8 cellular contexts compared by ENCODE assay signal in the genomic region with DNA sequence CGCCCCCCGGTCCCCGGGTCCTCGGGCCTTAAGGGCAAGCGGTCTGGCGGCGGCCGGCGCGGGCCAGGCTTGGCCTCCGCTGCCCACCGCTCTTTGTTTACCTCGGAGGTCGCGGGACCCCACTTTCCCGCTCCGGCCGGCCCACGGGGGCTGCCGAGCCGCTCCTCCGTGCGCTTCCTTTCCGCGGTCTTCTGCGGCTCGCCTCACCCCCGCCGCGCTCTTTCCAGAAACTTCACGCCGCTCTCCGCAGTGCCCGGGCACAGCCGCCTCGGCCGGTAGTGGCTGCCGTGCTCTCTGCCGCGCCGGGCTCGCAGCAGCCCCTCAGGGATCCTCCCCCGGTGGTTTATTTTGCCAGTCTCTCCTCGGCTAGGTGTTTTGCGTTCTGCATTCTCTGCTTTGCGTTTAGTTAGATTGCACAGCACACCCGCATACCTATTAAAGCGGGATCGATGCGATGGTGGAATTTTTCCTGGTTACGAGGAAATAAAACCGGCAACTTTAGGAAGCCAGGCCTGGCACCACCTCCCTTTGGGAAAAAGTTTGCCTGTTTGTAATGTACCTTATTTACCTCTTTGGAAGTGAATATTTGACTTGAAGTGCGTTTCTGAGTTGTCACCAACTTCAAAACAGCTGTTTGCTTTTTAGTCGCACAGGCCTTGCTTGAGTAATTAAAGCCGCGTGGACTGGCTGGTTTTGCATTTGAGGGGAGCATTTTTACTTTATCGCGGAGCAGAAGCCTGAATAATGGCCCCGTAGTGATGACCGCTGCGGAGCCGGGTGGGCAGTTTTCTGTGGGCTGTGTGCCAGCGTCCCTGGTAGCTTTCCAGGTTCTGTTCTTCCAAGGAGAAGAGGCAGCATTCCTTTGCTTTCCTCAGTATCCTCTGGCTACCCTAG. TPM values are rescaled to one million over a fixed set of nuclear protein-coding genes. Genes with fewer than 3 reads are reported as not detected.
A peak's percentile ranks its signal among the peaks of the same experiment; 100 is the strongest.
DNase-seq lines count a peak whose midpoint lies in the region; ATAC-seq and TF ChIP-seq lines count a peak whose summit lies in the region.

No MANE protein-coding gene starts in this region.

- H3K27ac ChIP-seq in suprapubic skin = peak overlapping the region; percentile 94

- intact Hi-C loops in activated T-helper 2 cell treated with anti-CD3 and anti-CD28 coated beads, Interferon-gamma antibody, Interleukin-2, Interleukin-4, amounts not matched to agents 10 μg/mL and 5 μg/mL and 100 μg/mL, durations not matched to agents 14 hours and 24 hours and 36 hours (cut with micrococcal nuclease) = loop anchor here (1.0 to 10.0 kb wide), 5 partner anchors 49 to 733 kb away; a partner anchor contains a TSS

- ATAC-seq in GM18858 (IDR thresholded peaks at IDR 0.05; ENCODE audit: unreplicated experiment) = peak; percentile 18
- peak; percentile 48 for ATAC-seq in HG03097 (IDR thresholded peaks at IDR 0.05; ENCODE audit: low FRiP score, unreplicated experiment)

- TF ChIP-seq POLR2A in suprapubic skin (IDR thresholded peaks at IDR 0.05) = no peak

- H3K4me3 Mint-ChIP-seq in activated T-helper 2 cell treated with anti-CD3 and anti-CD28 coated beads, Interferon-gamma antibody, Interleukin-2, Interleukin-4, amounts not matched to agents 10 μg/mL and 5 μg/mL and 100 μg/mL, durations not matched to agents 14 hours and 24 hours and 36 hours (ENCODE audit: low read depth) = peak overlapping the region; percentile 94
- H3K4me3 Mint-ChIP-seq in nephron = peak overlapping the region; percentile 95 to 100 (median 99)

- no peaks in the 10 kb centered on the region for H3K27me3 ChIP-seq in suprapubic skin

- TF ChIP-seq EP300 in suprapubic skin (IDR thresholded peaks at IDR 0.05) = no peak

- no peaks in the 10 kb centered on the region for H3K9me3 ChIP-seq in suprapubic skin

- H3K36me3 Mint-ChIP-seq in activated T-helper 2 cell treated with anti-CD3 and anti-CD28 coated beads, Interferon-gamma antibody, Interleukin-2, Interleukin-4, amounts not matched to agents 10 μg/mL and 5 μg/mL and 100 μg/mL, durations not matched to agents 14 hours and 24 hours and 36 hours (ENCODE audit: low read depth) = peaks cover 2% of the 10 kb centered on the region
- H3K36me3 Mint-ChIP-seq in nephron (ENCODE audit: low read depth) = peaks cover 6% of the 10 kb centered on the region

- no peaks in the 10 kb centered on the region for H3K27me3 Mint-ChIP-seq in activated T-helper 2 cell treated with anti-CD3 and anti-CD28 coated beads, Interferon-gamma antibody, Interleukin-2, Interleukin-4, amounts not matched to agents 10 μg/mL and 5 μg/mL and 100 μg/mL, durations not matched to agents 14 hours and 24 hours and 36 hours (ENCODE audit: low read depth)
- no peaks in the 10 kb centered on the region for H3K27me3 Mint-ChIP-seq in nephron (ENCODE audit: low read depth)

- H3K4me3 ChIP-seq in fibroblast of the aortic adventitia (ENCODE audit: low read depth, low read length) (peak overlapping the region; percentile 90), suprapubic skin (peak overlapping the region; percentile 89)

- H3K4me1 Mint-ChIP-seq in activated T-helper 2 cell treated with anti-CD3 and anti-CD28 coated beads, Interferon-gamma antibody, Interleukin-2, Interleukin-4, amounts not matched to agents 10 μg/mL and 5 μg/mL and 100 μg/mL, durations not matched to agents 14 hours and 24 hours and 36 hours (ENCODE audit: low read depth) = peaks cover 29% of the 10 kb centered on the region
- H3K4me1 Mint-ChIP-seq in nephron = peaks cover 17% of the 10 kb centered on the region

- TF ChIP-seq CTCF in fibroblast of the aortic adventitia (IDR thresholded peaks at IDR 0.05; ENCODE audit: insufficient read depth, low read length) (no peak), nephron (IDR thresholded peaks at IDR 0.05; ENCODE audit: unreplicated experiment in 3 of 3) (no peak), suprapubic skin (IDR thresholded peaks at IDR 0.05) (no peak)

- H3K27ac Mint-ChIP-seq in activated T-helper 2 cell treated with anti-CD3 and anti-CD28 coated beads, Interferon-gamma antibody, Interleukin-2, Interleukin-4, amounts not matched to agents 10 μg/mL and 5 μg/mL and 100 μg/mL, durations not matched to agents 14 hours and 24 hours and 36 hours = peak overlapping the region; percentile 89
- H3K27ac Mint-ChIP-seq in nephron = peak overlapping the region; percentile 95 to 98 (median 97)

- peaks cover 34% of the 10 kb centered on the region for H3K4me1 ChIP-seq in suprapubic skin

- WGBS in suprapubic skin = under 1% methylated on average over 21 of the region's 63 CpGs

- H3K9me3 Mint-ChIP-seq in activated T-helper 2 cell treated with anti-CD3 and anti-CD28 coated beads, Interferon-gamma antibody, Interleukin-2, Interleukin-4, amounts not matched to agents 10 μg/mL and 5 μg/mL and 100 μg/mL, durations not matched to agents 14 hours and 24 hours and 36 hours = no peaks in the 10 kb centered on the region
- H3K9me3 Mint-ChIP-seq in nephron = no peaks in the 10 kb centered on the region

- H3K36me3 ChIP-seq in suprapubic skin = no peaks in the 10 kb centered on the region

- DNase-seq in A172 (ENCODE audit: low spot score) = peak; percentile 25
- peak; percentile 12 for DNase-seq in OCI-M2 (lab: John Stamatoyannopoulos, UW; ENCODE audit: unreplicated experiment)
- peak; percentile 51 for DNase-seq in activated T-helper 2 cell treated with anti-CD3 and anti-CD28 coated beads, Interferon-gamma antibody, Interleukin-2, Interleukin-4, amounts not matched to agents 10 μg/mL and 5 μg/mL and 100 μg/mL, durations not matched to agents 14 hours and 24 hours and 36 hours (ENCODE audit: low spot score)
- peak; percentile 54 for DNase-seq in fibroblast of the aortic adventitia (ENCODE audit: low read depth)
- DNase-seq in suprapubic skin (ENCODE audit: low spot score in 2 of 2) = peak; percentile 73 to 80

RNA-seq across cellular contexts. Expression of a gene that starts 0.8 kb away (rescaled TPM):
- 12.1 and 16.9 TPM in 2 replicates for total RNA-seq in A172 (2014; rRNA removed; shearing (Covaris generic))
- 27.9 and 28.5 TPM in 2 replicates for total RNA-seq in activated T-helper 2 cell treated with anti-CD3 and anti-CD28 coated beads, Interferon-gamma antibody, Interleukin-2, Interleukin-4, amounts not matched to agents 10 μg/mL and 5 μg/mL and 100 μg/mL, durations not matched to agents 14 hours and 24 hours and 36 hours
- 16.1 and 37.3 TPM in 2 replicates for total RNA-seq in fibroblast of the aortic adventitia (ENCODE audit: low replicate concordance)
- 10 to 100 TPM; 14.3 to 41.0 (median 22.6) TPM for total RNA-seq in suprapubic skin

RNA-seq across cellular contexts. Expression of a gene that starts 48.5 kb away (rescaled TPM):
- 10.7 and 18.0 TPM in 2 replicates for total RNA-seq in A172 (2014; rRNA removed; shearing (Covaris generic))
- total RNA-seq in activated T-helper 2 cell treated with anti-CD3 and anti-CD28 coated beads, Interferon-gamma antibody, Interleukin-2, Interleukin-4, amounts not matched to agents 10 μg/mL and 5 μg/mL and 100 μg/mL, durations not matched to agents 14 hours and 24 hours and 36 hours = 18.7 and 19.9 TPM in 2 replicates
- total RNA-seq in fibroblast of the aortic adventitia (ENCODE audit: low replicate concordance) (4.3 and 11.8 TPM in 2 replicates), suprapubic skin (10 to 100 TPM in 1 of 4 donors, 1 to 10 TPM in 3; 7.0 to 12.9 (median 7.6) TPM)

Comparison
In these comparisons a context has a peak if more than half of its experiments do, and no peak if none do; other contexts are left out.
1. Peak in every context shown above with its lines: DNase-seq, ATAC-seq, H3K4me3 ChIP-seq and H3K27ac ChIP-seq.
2. DNase-seq: peak in every context shown above with its lines; median percentile 76 in suprapubic skin; 54 in fibroblast of the aortic adventitia; 51 in activated T-helper 2 cell treated with anti-CD3 and anti-CD28 coated beads, Interferon-gamma antibody, Interleukin-2, Interleukin-4, amounts not matched to agents 10 μg/mL and 5 μg/mL and 100 μg/mL, durations not matched to agents 14 hours and 24 hours and 36 hours; 25 in A172; 12 in OCI-M2.